Comparison of ENCODE assay signal across 9 cellular contexts in genomic region chr3:9947025-9947995, GRCh38. TPM values are rescaled to one million over a fixed set of nuclear protein-coding genes. Genes with fewer than 3 reads are reported as not detected.
DNase-seq lines count a peak whose midpoint lies in the region; TF ChIP-seq lines count a peak whose summit lies in the region.
"Had no signal": no experiment of that assay in that cellular context is flagged by ENCODE, and none has a peak within 500 bp of the region (broad histone marks: within the 10 kb centered on the region; RNA-seq: fewer than 3 reads in every experiment).

No MANE protein-coding gene starts in this region.

- H3K27me3 Mint-ChIP-seq in nephron (ENCODE audit: low read depth) = no peaks in the 10 kb centered on the region
- H3K27me3 Mint-ChIP-seq in CD8-positive, alpha-beta memory T cell = no peaks in the 10 kb centered on the region

- H3K9me3 ChIP-seq in HAP-1 = no peaks in the 10 kb centered on the region
- H3K9me3 ChIP-seq in CD8-positive, alpha-beta memory T cell (ENCODE audit: low read length) = no peaks in the 10 kb centered on the region

- H3K4me3 Mint-ChIP-seq in nephron = peak overlapping the region; percentile 41 to 89 (median 76)
- no peak overlapping the region for H3K4me3 Mint-ChIP-seq in CD8-positive, alpha-beta memory T cell

- H3K4me1 Mint-ChIP-seq in nephron = peaks cover 4% of the 10 kb centered on the region
- peaks cover 9 to 14% (median 11%) of the 10 kb centered on the region in 3 donors for H3K4me1 Mint-ChIP-seq in CD8-positive, alpha-beta memory T cell

- no peaks in the 10 kb centered on the region for H3K36me3 ChIP-seq in HAP-1 (replicated peaks)
- peaks cover 6% of the 10 kb centered on the region for H3K36me3 ChIP-seq in CD8-positive, alpha-beta memory T cell (ENCODE audit: insufficient read depth, low read length)

- no peak overlapping the region for H3K27ac Mint-ChIP-seq in nephron
- H3K27ac Mint-ChIP-seq in CD8-positive, alpha-beta memory T cell = peak overlapping the region in 1 of 8 donors; percentile 63

- peaks cover 5% of the 10 kb centered on the region for H3K36me3 Mint-ChIP-seq in nephron (ENCODE audit: low read depth)
- H3K36me3 Mint-ChIP-seq in CD8-positive, alpha-beta memory T cell = peaks cover 0 to 25% (median 2%) of the 10 kb centered on the region in 3 donors

- DNase-seq in GM20000 (ENCODE audit: low spot score) (peak; percentile 20), RKO (ENCODE audit: low spot score) (peak; percentile 77), fibroblast of pulmonary artery (ENCODE audit: low read depth) (peak; percentile 71), NCI-H345 treated with DMSO at 0.1 percent for 48 hours (lab: John Stamatoyannopoulos, UW; ENCODE audit: unreplicated experiment) (no peak), HAP-1 (ENCODE audit: low spot score in 2 of 2) (no peak), NCI-H446 (lab: John Stamatoyannopoulos, UW) (no peak)
- no peak for DNase-seq in CD8-positive, alpha-beta memory T cell

- CTCF ChIA-PET in CD8-positive, alpha-beta memory T cell (lab: Charles Lee) = interaction anchor here (0.6 to 2.0 kb wide), 9 partner anchors 12 to 443 kb away, joined by 3 to 23 read pairs (median 5); partner anchors contain the start of gene CRELD1

- no peaks in the 10 kb centered on the region for H3K9me3 Mint-ChIP-seq in nephron
- no peaks in the 10 kb centered on the region for H3K9me3 Mint-ChIP-seq in CD8-positive, alpha-beta memory T cell

- H3K4me3 ChIP-seq in fibroblast of pulmonary artery (replicated peaks; ENCODE audit: low read depth, low read length) (peak overlapping the region; percentile 65), HAP-1 (no peak overlapping the region)
- H3K4me3 ChIP-seq in CD8-positive, alpha-beta memory T cell (ENCODE audit: low read length) = no peak overlapping the region

- H3K4me1 ChIP-seq in HAP-1 = no peaks in the 10 kb centered on the region
- H3K4me1 ChIP-seq in CD8-positive, alpha-beta memory T cell (ENCODE audit: insufficient read depth, low read length) = peaks cover 11% of the 10 kb centered on the region

- H3K27me3 ChIP-seq in HAP-1 (ENCODE audit: low read depth) = no peaks in the 10 kb centered on the region
- no peaks in the 10 kb centered on the region for H3K27me3 ChIP-seq in CD8-positive, alpha-beta memory T cell (ENCODE audit: insufficient read depth, low read length, poor library complexity, severe bottlenecking)

- H3K27ac ChIP-seq in CD8-positive, alpha-beta memory T cell (ENCODE audit: low read depth, low read length) = no peak overlapping the region
- H3K27ac ChIP-seq: KMS-11 had no signal

- in situ Hi-C loops in HAP-1 (cut with MboI; ENCODE audit: low sequenced_read_pairs) = no loop called here

- POLR2A ChIA-PET in CD8-positive, alpha-beta memory T cell (lab: Charles Lee) = interaction anchor here (0.6 to 2.1 kb wide), 5 partner anchors 14 to 137 kb away, joined by 3 to 28 read pairs (median 4); partner anchors contain the start of genes CRELD1 and TTLL3

- TF ChIP-seq CTCF in GM20000 (IDR thresholded peaks at IDR 0.05; ENCODE audit: extremely low read depth, missing control alignments) (no peak), fibroblast of pulmonary artery (IDR thresholded peaks at IDR 0.05; ENCODE audit: low read length, missing control alignments) (peak; percentile 31), nephron (IDR thresholded peaks at IDR 0.05; ENCODE audit: unreplicated experiment in 3 of 3) (no peak)

RNA-seq across cellular contexts. Expression of gene PRRT3, which starts 4.9 kb away (rescaled TPM):
- 10 to 100 TPM; 12.1 to 12.3 TPM for total RNA-seq in CD8-positive, alpha-beta memory T cell
- 5.4 TPM for polyA plus RNA-seq in CD8-positive, alpha-beta memory T cell

RNA-seq across cellular contexts. Expression of gene CRELD1, which starts 13.7 kb away (rescaled TPM):
- total RNA-seq in CD8-positive, alpha-beta memory T cell = 10 to 100 TPM; 14.0 to 16.0 TPM
- 24.5 TPM for polyA plus RNA-seq in CD8-positive, alpha-beta memory T cell

RNA-seq across cellular contexts. Expression of gene IL17RC, which starts 30.4 kb away (rescaled TPM):
- total RNA-seq in CD8-positive, alpha-beta memory T cell = under 1 TPM; 0.20 to 0.31 TPM
- polyA plus RNA-seq in CD8-positive, alpha-beta memory T cell = 11.0 TPM

RNA-seq across cellular contexts. Expression of gene EMC3, which starts 39.3 kb away (rescaled TPM):
- total RNA-seq in CD8-positive, alpha-beta memory T cell = 10 to 100 TPM; 56.3 to 56.8 TPM
- 90.9 TPM for polyA plus RNA-seq in CD8-positive, alpha-beta memory T cell

RNA-seq across cellular contexts. Expression of gene IL17RE, which starts 44.7 kb away (rescaled TPM):
- total RNA-seq in CD8-positive, alpha-beta memory T cell = 1 to 10 TPM in 1 of 2 experiments, under 1 TPM in 1; 0.47 to 1.2 TPM
- 1.2 TPM for polyA plus RNA-seq in CD8-positive, alpha-beta memory T cell

Comparison
In these comparisons a context has a peak if more than half of its experiments do, and no peak if none do; other contexts are left out.
1. DNase-seq: peak in GM20000 (single experiment), RKO (single experiment) and fibroblast of pulmonary artery (single experiment); none in NCI-H345 treated with DMSO at 0.1 percent for 48 hours (single experiment), HAP-1 (0 of 2), CD8-positive, alpha-beta memory T cell (0 of 5) and NCI-H446 (0 of 2).
2. H3K4me3 Mint-ChIP-seq: peak in nephron (3 of 3); none in CD8-positive, alpha-beta memory T cell (0 of 7).